Comparison of ENCODE assay signal across 31 cellular contexts in genomic region chr13:68064371-68064770, GRCh38.
"Had no signal": no experiment of that assay in that cellular context is flagged by ENCODE, and none has a peak within 500 bp of the region (broad histone marks: within the 10 kb centered on the region; RNA-seq: fewer than 3 reads in every experiment).

No MANE protein-coding gene starts in this region.

- DNase-seq: activated B cell treated with CpG ODN at 0.5 μM for 24 hours; activated CD4-positive, alpha-beta T cell treated with anti-CD3 and anti-CD28 coated beads for 48 hours; activated CD4-positive, alpha-beta T cell treated with anti-CD3 and anti-CD28 coated beads, Interleukin-2, amount 50 U/mL, for 1 hour; activated CD4-positive, alpha-beta T cell treated with anti-CD3 and anti-CD28 coated beads, Interleukin-2, amount 50 U/mL, for 48 hours; activated CD8-positive, alpha-beta memory T cell treated with anti-CD3 and anti-CD28 coated beads for 24 hours; activated CD8-positive, alpha-beta T cell treated with anti-CD3 and anti-CD28 coated beads for 36 hours; activated effector memory CD4-positive, alpha-beta T cell treated with Interleukin-2 at 50 U/mL for 16 hours; activated gamma-delta T cell treated with Interleukin-2 at 50 U/mL for 16 hours; activated naive CD4-positive, alpha-beta T cell treated with anti-CD3 and anti-CD28 coated beads, Interleukin-2, amount 50 U/mL, for 16 hours; activated naive CD4-positive, alpha-beta T cell treated with Interleukin-2 at 50 U/mL for 16 hours; activated T-cell treated with anti-CD3 and anti-CD28 coated beads, Interleukin-2, amount 50 U/mL, for 4 hours; amniotic stem cell; anterior cingulate cortex; body of pancreas; central memory CD4-positive, alpha-beta T cell; cerebellar nuclear complex; effector CD4-positive, alpha-beta T cell; foreskin keratinocyte; gastrocnemius medialis; heart right ventricle; T-helper 1 cell; T-helper 17 cell; T1000; WERI-Rb-1 had no signal

- H3K27ac ChIP-seq: body of pancreas, cardiac muscle cell, coronary artery, foreskin keratinocyte, gastrocnemius medialis, heart right ventricle, WERI-Rb-1 had no signal

- H3K9me3 ChIP-seq: body of pancreas, gastrocnemius medialis, heart right ventricle had no signal

- ATAC-seq: activated CD4-positive, CD25-positive, alpha-beta regulatory T cell treated with anti-CD3 and anti-CD28 coated beads, Interleukin-2, amount 50 U/mL, for 24 hours; activated CD8-positive, alpha-beta T cell treated with anti-CD3 and anti-CD28 coated beads for 36 hours; activated T-cell treated with anti-CD3 and anti-CD28 coated beads, Interleukin-2, amount 50 U/mL, for 4 hours; activated T-helper 17 cell treated with anti-CD3 and anti-CD28 coated beads, Interleukin-2, amount 50 U/mL, for 72 hours; body of pancreas; esophagus mucosa; foreskin keratinocyte; gastrocnemius medialis; heart right ventricle; T-helper 17 cell had no signal

- H3K27me3 ChIP-seq: body of pancreas, cardiac muscle cell, foreskin keratinocyte, gastrocnemius medialis, heart right ventricle had no signal

- FAIRE-seq: astrocyte, endometrium had no signal

- H3K4me3 ChIP-seq: body of pancreas, cardiac muscle cell, coronary artery, gastrocnemius medialis, heart right ventricle had no signal

- H3K36me3 ChIP-seq: cardiac muscle cell, gastrocnemius medialis, heart right ventricle, WERI-Rb-1 had no signal

- H3K4me1 ChIP-seq: body of pancreas, foreskin keratinocyte, gastrocnemius medialis, heart right ventricle had no signal
